ENCODE assay signal across 8 cellular contexts in genomic region chr1:89483010-89483756, GRCh38. TPM values are rescaled to one million over a fixed set of nuclear protein-coding genes. Genes with fewer than 3 reads are reported as not detected.
A peak's percentile ranks its signal among the peaks of the same experiment; 100 is the strongest.
DNase-seq lines count a peak whose midpoint lies in the region; ATAC-seq and TF ChIP-seq lines count a peak whose summit lies in the region.

No MANE protein-coding gene starts in this region.

- peak; percentile 58 for ATAC-seq in HG03432 (IDR thresholded peaks at IDR 0.05; ENCODE audit: unreplicated experiment)
- peak; percentile 89 to 94 (median 90) for ATAC-seq in right lobe of liver

- H3K27ac Mint-ChIP-seq in activated CD4-positive, alpha-beta T cell treated with anti-CD3 and anti-CD28 coated beads, Interleukin-2, amount 10 ng/mL, durations not matched to agents 24 days and 14 days = no peak overlapping the region

- H3K9me3 Mint-ChIP-seq in activated CD4-positive, alpha-beta T cell treated with anti-CD3 and anti-CD28 coated beads, Interleukin-2, amount 10 ng/mL, durations not matched to agents 24 days and 14 days = peaks cover 13% of the 10 kb centered on the region

- H3K9me3 ChIP-seq in right lobe of liver = no peaks in the 10 kb centered on the region

- no peak overlapping the region for H3K4me3 ChIP-seq in right lobe of liver

- no peaks in the 10 kb centered on the region for H3K36me3 Mint-ChIP-seq in activated CD4-positive, alpha-beta T cell treated with anti-CD3 and anti-CD28 coated beads, Interleukin-2, amount 10 ng/mL, durations not matched to agents 24 days and 14 days (ENCODE audit: low read depth)

- H3K4me1 ChIP-seq in right lobe of liver = no peaks in the 10 kb centered on the region

- no peaks in the 10 kb centered on the region for H3K36me3 ChIP-seq in right lobe of liver

- intact Hi-C loops in activated CD4-positive, alpha-beta T cell treated with anti-CD3 and anti-CD28 coated beads, Interleukin-2, amount 10 ng/mL, durations not matched to agents 24 days and 14 days (cut with micrococcal nuclease) = loop anchor here (1.0 to 5.0 kb wide), 6 partner anchors 34 to 504 kb away; partner anchors contain the start of gene LRRC8B
- intact Hi-C loops in right lobe of liver (cut with DNase I) = loop anchor here in 1 of 2 donors (5.0 kb wide), 1 partner anchor 114 kb away; no protein-coding TSS in a partner anchor

- TF ChIP-seq CTCF in right lobe of liver (IDR thresholded peaks at IDR 0.05) = peak; percentile 70 to 90 (median 79)

- TF ChIP-seq POLR2A in right lobe of liver (IDR thresholded peaks at IDR 0.05) = no peak

- H3K4me1 Mint-ChIP-seq in activated CD4-positive, alpha-beta T cell treated with anti-CD3 and anti-CD28 coated beads, Interleukin-2, amount 10 ng/mL, durations not matched to agents 24 days and 14 days = peaks cover 21% of the 10 kb centered on the region

- H3K27ac ChIP-seq in right lobe of liver = no peak overlapping the region

- H3K4me3 Mint-ChIP-seq in activated CD4-positive, alpha-beta T cell treated with anti-CD3 and anti-CD28 coated beads, Interleukin-2, amount 10 ng/mL, durations not matched to agents 24 days and 14 days = no peak overlapping the region

- no peaks in the 10 kb centered on the region for H3K27me3 ChIP-seq in right lobe of liver

- DNase-seq in GDM1 (lab: John Stamatoyannopoulos, UW) (peak; percentile 71), NCI-H526 (lab: John Stamatoyannopoulos, UW) (peak; percentile 45 to 91), dedifferentiated amniotic fluid mesenchymal stem cell (ENCODE audit: extremely low spot score) (peak; percentile 86), right lobe of liver (peak; percentile 56 to 73 (median 56)), cortex of kidney (lab: John Stamatoyannopoulos, UW) (no peak)
- DNase-seq in activated CD4-positive, alpha-beta T cell treated with anti-CD3 and anti-CD28 coated beads, Interleukin-2, amount 10 ng/mL, durations not matched to agents 24 days and 14 days = peak; percentile 93
- DNase-seq in stimulated activated CD4-positive, alpha-beta T cell treated with anti-CD3 and anti-CD28 coated beads, TNF-alpha, amount 100 ng/mL, for 4 hours (ENCODE audit: low read depth in 3 of 3) = peak; percentile 52 to 70 (median 54)

- 21% methylated on average over 3 of the region's 3 CpGs for WGBS in right lobe of liver (ENCODE audit: insufficient coverage, low coverage, low lambda C conversion rate, missing lambda C conversion rate)

- no peaks in the 10 kb centered on the region for H3K27me3 Mint-ChIP-seq in activated CD4-positive, alpha-beta T cell treated with anti-CD3 and anti-CD28 coated beads, Interleukin-2, amount 10 ng/mL, durations not matched to agents 24 days and 14 days

RNA-seq across cellular contexts. Expression of gene LRRC8B, which starts 41.4 kb away (rescaled TPM):
- 74.5 and 76.8 TPM in 2 replicates for total RNA-seq in activated CD4-positive, alpha-beta T cell treated with anti-CD3 and anti-CD28 coated beads, Interleukin-2, amount 10 ng/mL, durations not matched to agents 24 days and 14 days
- total RNA-seq in right lobe of liver = 10 to 100 TPM in 1 of 6 experiments, 1 to 10 TPM in 5; 1.8 to 11.3 (median 4.7) TPM
